ENCODE assay signal across 8 cellular contexts in genomic region chr1:84433253-84434080, GRCh38. TPM values are rescaled to one million over a fixed set of nuclear protein-coding genes. Genes with fewer than 3 reads are reported as not detected.
DNase-seq lines count a peak whose midpoint lies in the region; ATAC-seq, FAIRE-seq and TF ChIP-seq lines count a peak whose summit lies in the region.

No MANE protein-coding gene starts in this region.

- ATAC-seq in pancreas = peak; percentile 83 to 96 (median 94)
- ATAC-seq in HG02840 (IDR thresholded peaks at IDR 0.05; ENCODE audit: low FRiP score, unreplicated experiment) = no peak

- WGBS in pancreas, 2 donors = 3% methylated on average over 11 of the region's 11 CpGs

- H3K4me1 Mint-ChIP-seq in activated naive CD8-positive, alpha-beta T cell treated with anti-CD3 and anti-CD28 coated beads for 36 hours = peaks cover 12% of the 10 kb centered on the region

- intact Hi-C loops in pancreas (cut with DNase I) = loop anchor here in 2 of 3 donors (5.0 kb wide), 2 partner anchors 281 to 296 kb away; no protein-coding TSS in a partner anchor

- DNase-seq in COLO668 (lab: John Stamatoyannopoulos, UW; ENCODE audit: unreplicated experiment) = peak; percentile 62
- DNase-seq in GM20000 (ENCODE audit: low spot score) = peak; percentile 52
- peak; percentile 76 for DNase-seq in LHCN-M2 (ENCODE audit: low read depth)
- DNase-seq in RCC 7860 (ENCODE audit: low spot score) = peak; percentile 60
- DNase-seq in activated naive CD8-positive, alpha-beta T cell treated with anti-CD3 and anti-CD28 coated beads for 36 hours = peak; percentile 47
- peak; percentile 73 for DNase-seq in glomerular visceral epithelial cell (ENCODE audit: extremely low spot score)
- peak in 3 of 6 donors; percentile 42 to 60 (median 42) for DNase-seq in pancreas

- peak overlapping the region; percentile 51 for H3K27ac Mint-ChIP-seq in activated naive CD8-positive, alpha-beta T cell treated with anti-CD3 and anti-CD28 coated beads for 36 hours

- peak overlapping the region in 1 of 4 donors; percentile 22 for H3K4me3 ChIP-seq in pancreas

- TF ChIP-seq CTCF in GM20000 (IDR thresholded peaks at IDR 0.05; ENCODE audit: extremely low read depth, missing control alignments) (peak; percentile 43), pancreas (IDR thresholded peaks at IDR 0.05) (peak; percentile 25 to 71 (median 48))

- H3K4me1 ChIP-seq in pancreas = no peaks in the 10 kb centered on the region

- H3K27ac ChIP-seq in pancreas = peak overlapping the region in 2 of 4 donors; percentile 29 to 62

- no peaks in the 10 kb centered on the region for H3K27me3 ChIP-seq in pancreas

- no peaks in the 10 kb centered on the region for H3K36me3 ChIP-seq in pancreas

- FAIRE-seq in RCC 7860 (lab: Jason Lieb, UNC) (peak; percentile 83), pancreas (lab: Jason Lieb, UNC) (peak; percentile 94)

- H3K4me3 Mint-ChIP-seq in activated naive CD8-positive, alpha-beta T cell treated with anti-CD3 and anti-CD28 coated beads for 36 hours = peak overlapping the region; percentile 68

- no peaks in the 10 kb centered on the region for H3K9me3 ChIP-seq in pancreas

- H3K36me3 Mint-ChIP-seq in activated naive CD8-positive, alpha-beta T cell treated with anti-CD3 and anti-CD28 coated beads for 36 hours = peaks cover 3% of the 10 kb centered on the region

- no peaks in the 10 kb centered on the region for H3K27me3 Mint-ChIP-seq in activated naive CD8-positive, alpha-beta T cell treated with anti-CD3 and anti-CD28 coated beads for 36 hours

- peaks cover 6% of the 10 kb centered on the region for H3K9me3 Mint-ChIP-seq in activated naive CD8-positive, alpha-beta T cell treated with anti-CD3 and anti-CD28 coated beads for 36 hours

RNA-seq across cellular contexts. Expression of gene DNASE2B, which starts 35.2 kb away (rescaled TPM):
- total RNA-seq in LHCN-M2 (2014; rRNA removed) (not detected in 2 replicates), pancreas (under 1 TPM in 2 of 6 donors, not detected in 4; 0.15 to 0.59 TPM)
- polyA plus RNA-seq in LHCN-M2 (2012) = not detected
- total RNA-seq in activated naive CD8-positive, alpha-beta T cell treated with anti-CD3 and anti-CD28 coated beads for 36 hours = not detected
- under 1 TPM; 0.15 to 0.16 TPM for polyA plus RNA-seq in pancreas

RNA-seq across cellular contexts. Expression of gene RPF1, which starts 45.6 kb away (rescaled TPM):
- total RNA-seq in LHCN-M2 (2014; rRNA removed) = 46.4 and 46.8 TPM in 2 replicates
- 23.6 TPM for polyA plus RNA-seq in LHCN-M2 (2012)
- 10 to 100 TPM; 65.2 to 68.3 TPM for total RNA-seq in activated naive CD8-positive, alpha-beta T cell treated with anti-CD3 and anti-CD28 coated beads for 36 hours
- 10 to 100 TPM in 4 of 6 donors, 1 to 10 TPM in 2; 7.2 to 14.1 (median 10.9) TPM for total RNA-seq in pancreas
- polyA plus RNA-seq in pancreas = 10 to 100 TPM; 10.1 to 23.3 TPM
